In the genomic region with DNA sequence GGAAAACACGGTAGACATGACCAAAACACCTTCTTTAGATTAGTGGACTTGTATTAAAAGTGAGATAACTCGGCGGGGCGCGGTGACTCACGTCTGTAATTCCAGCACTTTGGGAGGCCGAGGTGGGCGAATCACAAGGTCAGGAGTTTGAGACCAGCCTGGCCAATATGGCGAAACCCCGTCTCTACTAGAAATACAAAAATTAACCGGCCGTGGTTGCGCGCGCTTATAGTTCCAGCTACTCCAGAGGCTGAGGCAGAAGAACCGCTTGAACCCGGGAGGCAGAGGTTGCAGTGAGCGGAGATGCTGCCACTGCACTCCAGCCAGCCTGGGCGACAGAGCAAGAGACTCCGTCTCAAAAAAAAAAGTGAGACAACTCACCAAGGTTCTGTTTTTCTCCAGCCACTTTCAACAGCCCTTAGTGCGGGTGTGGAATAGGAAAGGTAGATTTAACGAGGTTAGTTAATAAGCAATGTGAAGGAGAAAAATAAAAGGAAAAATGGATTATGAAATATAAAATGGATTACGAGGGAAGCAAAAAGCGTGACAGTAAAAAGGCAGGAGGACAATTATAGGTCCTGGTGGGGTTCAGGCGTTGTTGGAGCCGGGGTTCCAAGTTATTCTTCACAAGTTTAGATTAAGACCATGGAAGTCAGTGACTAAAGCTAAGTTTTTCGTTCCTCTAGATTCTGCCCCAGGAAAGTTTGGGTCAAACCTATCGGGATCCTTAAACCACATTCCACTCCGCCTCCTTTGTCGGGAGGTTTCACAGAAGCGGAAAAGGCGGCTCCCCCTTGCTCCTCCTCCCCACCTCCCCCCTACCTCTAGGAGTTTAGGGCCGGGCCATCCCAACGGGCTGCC, we compare ENCODE assay signal across 8 cellular contexts. TPM values are rescaled to one million over a fixed set of nuclear protein-coding genes. Genes with fewer than 3 reads are reported as not detected.
DNase-seq lines count a peak whose midpoint lies in the region; ATAC-seq and TF ChIP-seq lines count a peak whose summit lies in the region.

No MANE protein-coding gene starts in this region.

- H3K27ac Mint-ChIP-seq in activated T-helper 2 cell treated with anti-CD3 and anti-CD28 coated beads, Interferon-gamma antibody, Interleukin-2, Interleukin-4, amounts not matched to agents 10 μg/mL and 5 μg/mL and 100 μg/mL, durations not matched to agents 14 hours and 24 hours and 36 hours, result peak overlapping the region; percentile 100

- H3K4me1 Mint-ChIP-seq in activated T-helper 2 cell treated with anti-CD3 and anti-CD28 coated beads, Interferon-gamma antibody, Interleukin-2, Interleukin-4, amounts not matched to agents 10 μg/mL and 5 μg/mL and 100 μg/mL, durations not matched to agents 14 hours and 24 hours and 36 hours (ENCODE audit: low read depth), result peaks cover 43% of the 10 kb centered on the region

- peak overlapping the region; percentile 91 for H3K9ac ChIP-seq in smooth muscle cell (ENCODE audit: low read depth)

- intact Hi-C loops in activated T-helper 2 cell treated with anti-CD3 and anti-CD28 coated beads, Interferon-gamma antibody, Interleukin-2, Interleukin-4, amounts not matched to agents 10 μg/mL and 5 μg/mL and 100 μg/mL, durations not matched to agents 14 hours and 24 hours and 36 hours (cut with micrococcal nuclease), result loop anchor here (5.0 to 10.0 kb wide), 3 partner anchors 249 to 686 kb away; a partner anchor contains a TSS

- H3K9me2 ChIP-seq in hepatocyte (replicated peaks; ENCODE audit: insufficient read depth), result no peaks in the 10 kb centered on the region

- peaks cover 48% of the 10 kb centered on the region for H3K79me2 ChIP-seq in hepatocyte
- peaks cover 24% of the 10 kb centered on the region for H3K79me2 ChIP-seq in smooth muscle cell (ENCODE audit: low read depth)

- H3K36me3 ChIP-seq in hepatocyte (replicated peaks; ENCODE audit: insufficient read depth, low read depth), result no peaks in the 10 kb centered on the region
- H3K36me3 ChIP-seq in smooth muscle cell (ENCODE audit: low read depth), result no peaks in the 10 kb centered on the region

- 31% methylated on average over 34 of the region's 34 CpGs for WGBS in hepatocyte (ENCODE audit: low lambda C conversion rate, missing lambda C conversion rate)
- 32% methylated on average over 31 of the region's 34 CpGs for WGBS in smooth muscle cell (ENCODE audit: low lambda C conversion rate)

- TF ChIP-seq CTCF in hepatocyte (IDR thresholded peaks at IDR 0.05; ENCODE audit: poor library complexity) (no peak), smooth muscle cell (IDR thresholded peaks at IDR 0.05; ENCODE audit: borderline replicate concordance, insufficient read depth, poor library complexity, severe bottlenecking) (no peak)

- H3K4me1 ChIP-seq in hepatocyte (ENCODE audit: insufficient read depth) (peaks cover 23% of the 10 kb centered on the region), smooth muscle cell (ENCODE audit: low read depth) (peaks cover 15% of the 10 kb centered on the region)

- H3K4me3 Mint-ChIP-seq in activated T-helper 2 cell treated with anti-CD3 and anti-CD28 coated beads, Interferon-gamma antibody, Interleukin-2, Interleukin-4, amounts not matched to agents 10 μg/mL and 5 μg/mL and 100 μg/mL, durations not matched to agents 14 hours and 24 hours and 36 hours (ENCODE audit: low read depth), result peak overlapping the region; percentile 96

- H3K4me2 ChIP-seq in hepatocyte, result peak overlapping the region; percentile 89
- H3K4me2 ChIP-seq in smooth muscle cell, result peak overlapping the region; percentile 85

- no peaks in the 10 kb centered on the region for H3K27me3 ChIP-seq in hepatocyte
- H3K27me3 ChIP-seq in smooth muscle cell (ENCODE audit: low read depth), result no peaks in the 10 kb centered on the region

- no peaks in the 10 kb centered on the region for H3K9me3 ChIP-seq in hepatocyte (ENCODE audit: low read depth)
- H3K9me3 ChIP-seq in smooth muscle cell (replicated peaks; ENCODE audit: low read depth), result no peaks in the 10 kb centered on the region

- peaks cover 31% of the 10 kb centered on the region for H3K36me3 Mint-ChIP-seq in activated T-helper 2 cell treated with anti-CD3 and anti-CD28 coated beads, Interferon-gamma antibody, Interleukin-2, Interleukin-4, amounts not matched to agents 10 μg/mL and 5 μg/mL and 100 μg/mL, durations not matched to agents 14 hours and 24 hours and 36 hours (ENCODE audit: low read depth)

- H3K27me3 Mint-ChIP-seq in activated T-helper 2 cell treated with anti-CD3 and anti-CD28 coated beads, Interferon-gamma antibody, Interleukin-2, Interleukin-4, amounts not matched to agents 10 μg/mL and 5 μg/mL and 100 μg/mL, durations not matched to agents 14 hours and 24 hours and 36 hours (ENCODE audit: low read depth), result no peaks in the 10 kb centered on the region

- H2AFZ ChIP-seq in hepatocyte (peak overlapping the region; percentile 79), smooth muscle cell (ENCODE audit: low read depth) (peak overlapping the region; percentile 88)

- DNase-seq in ELF-1 (ENCODE audit: low read depth, low spot score), result peak; percentile 57
- no peak for DNase-seq in activated T-helper 2 cell treated with anti-CD3 and anti-CD28 coated beads, Interferon-gamma antibody, Interleukin-2, Interleukin-4, amounts not matched to agents 10 μg/mL and 5 μg/mL and 100 μg/mL, durations not matched to agents 14 hours and 24 hours and 36 hours (ENCODE audit: low spot score)
- DNase-seq in hepatocyte (ENCODE audit: low spot score), result peak; percentile 9
- DNase-seq in smooth muscle cell (lab: John Stamatoyannopoulos, UW; ENCODE audit: unreplicated experiment), result no peak
- no peak for DNase-seq in central memory CD4-positive, alpha-beta T cell
- DNase-seq in SKM-1 treated with dmso at 0.1 percent for 144 hours (lab: John Stamatoyannopoulos, UW; ENCODE audit: unreplicated experiment), result no peak
- no peak for DNase-seq in AG08395 (ENCODE audit: low spot score)

- H3K27ac ChIP-seq in hepatocyte, result peak overlapping the region; percentile 99
- peak overlapping the region; percentile 93 for H3K27ac ChIP-seq in smooth muscle cell (ENCODE audit: low read depth)

- H3K9me3 Mint-ChIP-seq in activated T-helper 2 cell treated with anti-CD3 and anti-CD28 coated beads, Interferon-gamma antibody, Interleukin-2, Interleukin-4, amounts not matched to agents 10 μg/mL and 5 μg/mL and 100 μg/mL, durations not matched to agents 14 hours and 24 hours and 36 hours, result no peaks in the 10 kb centered on the region

- ATAC-seq in HG03571 (IDR thresholded peaks at IDR 0.05; ENCODE audit: unreplicated experiment), result peak; percentile 1

- H3F3A ChIP-seq in smooth muscle cell (ENCODE audit: low read depth), result no peaks in the 10 kb centered on the region

- H4K20me1 ChIP-seq in hepatocyte (ENCODE audit: insufficient read depth, poor library complexity, severe bottlenecking) (no peaks in the 10 kb centered on the region), smooth muscle cell (ENCODE audit: low read depth) (no peaks in the 10 kb centered on the region)

- peak overlapping the region; percentile 53 for H3K4me3 ChIP-seq in hepatocyte
- peak overlapping the region; percentile 68 for H3K4me3 ChIP-seq in smooth muscle cell

RNA-seq across cellular contexts. Expression of a gene that starts 0.5 kb away (rescaled TPM):
- total RNA-seq in activated T-helper 2 cell treated with anti-CD3 and anti-CD28 coated beads, Interferon-gamma antibody, Interleukin-2, Interleukin-4, amounts not matched to agents 10 μg/mL and 5 μg/mL and 100 μg/mL, durations not matched to agents 14 hours and 24 hours and 36 hours, result 48.1 and 49.7 TPM in 2 replicates
- 38.5 and 53.7 TPM in 2 replicates for total RNA-seq in hepatocyte
- polyA plus RNA-seq in hepatocyte, result 36.1 and 40.7 TPM in 2 replicates
- 35.6 and 36.3 TPM in 2 replicates for total RNA-seq in smooth muscle cell
- 32.3 and 38.4 TPM in 2 replicates for polyA plus RNA-seq in smooth muscle cell

RNA-seq across cellular contexts. Expression of a gene that starts 1.1 kb away (rescaled TPM):
- total RNA-seq in activated T-helper 2 cell treated with anti-CD3 and anti-CD28 coated beads, Interferon-gamma antibody, Interleukin-2, Interleukin-4, amounts not matched to agents 10 μg/mL and 5 μg/mL and 100 μg/mL, durations not matched to agents 14 hours and 24 hours and 36 hours, result 37.0 and 41.3 TPM in 2 replicates
- total RNA-seq in hepatocyte (39.9 and 48.2 TPM in 2 replicates), smooth muscle cell (29.1 and 31.3 TPM in 2 replicates)
- polyA plus RNA-seq in hepatocyte (19.8 and 25.8 TPM in 2 replicates), smooth muscle cell (17.6 and 21.1 TPM in 2 replicates)

Comparison
In these comparisons a context has a peak if more than half of its experiments do, and no peak if none do; other contexts are left out.
1. DNase-seq: peak in ELF-1 (single experiment) and hepatocyte (single experiment); none in activated T-helper 2 cell treated with anti-CD3 and anti-CD28 coated beads, Interferon-gamma antibody, Interleukin-2, Interleukin-4, amounts not matched to agents 10 μg/mL and 5 μg/mL and 100 μg/mL, durations not matched to agents 14 hours and 24 hours and 36 hours (single experiment), smooth muscle cell (single experiment), central memory CD4-positive, alpha-beta T cell (single experiment), SKM-1 treated with dmso at 0.1 percent for 144 hours (single experiment) and AG08395 (single experiment).